ENCODE assay signal across 1 cellular context in genomic region chr9:100364013-100364412, GRCh38.
TF ChIP-seq lines count a peak whose summit lies in the region.

No MANE protein-coding gene starts in this region.

TF ChIP-seq in HepG2, 621 proteins besides CTCF, POLR2A, EP300 and RAD21 (continued from another document and continues in another):
- no peak for TF ChIP-seq ZNF800 (CRISPR knock-in tag; IDR thresholded peaks at IDR 0.05)
- TF ChIP-seq ARID2 (CRISPR knock-in tag; IDR thresholded peaks at IDR 0.05; ENCODE audit: borderline replicate concordance), result no peak
- no peak for TF ChIP-seq JUN (CRISPR knock-in tag; IDR thresholded peaks at IDR 0.05)
- TF ChIP-seq PAXIP1 (CRISPR knock-in tag; conservative IDR thresholded peaks at IDR 0.05), result 0 out of 2 replicates have a peak, but pooled peaks have one; percentile 25
- no peak for TF ChIP-seq CENPBD1 (CRISPR knock-in tag; IDR thresholded peaks at IDR 0.05; ENCODE audit: borderline replicate concordance, low read depth)
- no peak for TF ChIP-seq ZBTB33 (CRISPR knock-in tag; IDR thresholded peaks at IDR 0.05)
- no peak for TF ChIP-seq ZNF256 (CRISPR knock-in tag; conservative IDR thresholded peaks at IDR 0.05)
- TF ChIP-seq ZNF646 (CRISPR knock-in tag; IDR thresholded peaks at IDR 0.05), result no peak
- no peak for TF ChIP-seq MLX (CRISPR knock-in tag; IDR thresholded peaks at IDR 0.05)
- TF ChIP-seq HOMEZ (CRISPR knock-in tag; IDR thresholded peaks at IDR 0.05; ENCODE audit: low read depth), result peak; percentile 46; the same call in 1 of the 2 replicates
- peak; percentile 66; the same call in 1 of the 2 replicates for TF ChIP-seq HNF4A (CRISPR knock-in tag; IDR thresholded peaks at IDR 0.05)
- no peak for TF ChIP-seq SOX13 (IDR thresholded peaks at IDR 0.05)
- TF ChIP-seq SOX13 (CRISPR knock-in tag; conservative IDR thresholded peaks at IDR 0.05 in 1 of 2, IDR thresholded peaks at IDR 0.05 in 1 of 2), result peak in 1 of 2 experiments; percentile 43; a peak in 2 of 4 replicates
- peak; percentile 39; the same call in 1 of the 2 replicates for TF ChIP-seq TCF7 (IDR thresholded peaks at IDR 0.05; ENCODE audit: low read depth)
- TF ChIP-seq ZNF576 (CRISPR knock-in tag; IDR thresholded peaks at IDR 0.05), result no peak
- TF ChIP-seq NFYC (CRISPR knock-in tag; IDR thresholded peaks at IDR 0.05), result no peak
- no peak for TF ChIP-seq MXD3 (CRISPR knock-in tag; IDR thresholded peaks at IDR 0.05)
- no peak for TF ChIP-seq IRF2 (CRISPR knock-in tag; IDR thresholded peaks at IDR 0.05)
- TF ChIP-seq GATAD2A (CRISPR knock-in tag; IDR thresholded peaks at IDR 0.05), result peak; percentile 24; the same call in 1 of the 2 replicates
- peak; percentile 70 for TF ChIP-seq FOXA3 (CRISPR knock-in tag; IDR thresholded peaks at IDR 0.05)
- TF ChIP-seq SOX6 (IDR thresholded peaks at IDR 0.05), result no peak
- TF ChIP-seq SOX6 (CRISPR knock-in tag; IDR thresholded peaks at IDR 0.05), result no peak
- TF ChIP-seq ZNF354B (CRISPR knock-in tag; IDR thresholded peaks at IDR 0.05), result no peak
- peak; percentile 30; the same call in 1 of the 2 replicates for TF ChIP-seq TBX2 (CRISPR knock-in tag; IDR thresholded peaks at IDR 0.05; ENCODE audit: borderline replicate concordance)
- TF ChIP-seq ZNF407 (CRISPR knock-in tag; IDR thresholded peaks at IDR 0.05; ENCODE audit: not compliant biosample characterization), result no peak
- TF ChIP-seq ATM (IDR thresholded peaks at IDR 0.05; ENCODE audit: borderline replicate concordance), result no peak
- TF ChIP-seq GFI1 (CRISPR knock-in tag; IDR thresholded peaks at IDR 0.05; ENCODE audit: borderline replicate concordance), result peak; percentile 90
